8 cellular contexts compared by ENCODE assay signal in genomic region chrX:47560179-47560830, GRCh38. TPM values are rescaled to one million over a fixed set of nuclear protein-coding genes. Genes with fewer than 3 reads are reported as not detected.
DNase-seq lines count a peak whose midpoint lies in the region; ATAC-seq, FAIRE-seq and TF ChIP-seq lines count a peak whose summit lies in the region.

No MANE protein-coding gene starts in this region.

- H3K27ac Mint-ChIP-seq in astrocyte (ENCODE audit: unreplicated experiment), result peak overlapping the region; percentile 94

- peaks cover 0 to 28% (median 3%) of the 10 kb centered on the region in 9 donors for H3K36me3 ChIP-seq in heart right ventricle
- no peaks in the 10 kb centered on the region for H3K36me3 ChIP-seq in astrocyte (ENCODE audit: insufficient read depth, low read length)
- H3K36me3 ChIP-seq in lower lobe of right lung, result peaks cover 25% of the 10 kb centered on the region
- peaks cover 2% of the 10 kb centered on the region for H3K36me3 ChIP-seq in urinary bladder (ENCODE audit: insufficient read depth)

- 13 to 14% methylated on average over 13 of the region's 13 CpGs for WGBS in heart right ventricle, 2 donors
- WGBS in urinary bladder, result 12% methylated on average over 13 of the region's 13 CpGs

- DNase-seq in heart right ventricle (no peak), Right ventricle myocardium superior (no peak), astrocyte (ENCODE audit: low read depth) (no peak), lower lobe of right lung (no peak), GF-D8 (lab: John Stamatoyannopoulos, UW) (no peak), NCI-H82 treated with DMSO at 0.1 percent for 48 hours (lab: John Stamatoyannopoulos, UW; ENCODE audit: unreplicated experiment) (no peak)
- DNase-seq in activated CD4-positive, alpha-beta T cell treated with anti-CD3 and anti-CD28 coated beads, Interleukin-2, amount 50 U/mL, for 48 hours, result no peak

- no peaks in the 10 kb centered on the region for H3K36me3 Mint-ChIP-seq in astrocyte (ENCODE audit: low read depth, unreplicated experiment)

- peaks cover 3% of the 10 kb centered on the region for H3K4me1 Mint-ChIP-seq in astrocyte (ENCODE audit: low read depth, unreplicated experiment)

- H3K27ac ChIP-seq in heart right ventricle (peak overlapping the region; percentile 55 to 99 (median 96)), astrocyte (ENCODE audit: low read depth, low read length) (peak overlapping the region; percentile 98), lower lobe of right lung (peak overlapping the region; percentile 92), urinary bladder (ENCODE audit: low read depth) (peak overlapping the region; percentile 82)

- FAIRE-seq in astrocyte (lab: Jason Lieb, UNC), result peak; percentile 83

- peaks cover 22% of the 10 kb centered on the region for H4K20me1 ChIP-seq in astrocyte (ENCODE audit: insufficient read depth, low read length)

- peak overlapping the region; percentile 73 for H2AFZ ChIP-seq in astrocyte (ENCODE audit: low read depth, low read length)

- TF ChIP-seq CTCF in heart right ventricle (IDR thresholded peaks at IDR 0.05), result no peak
- no peak for TF ChIP-seq CTCF in astrocyte (IDR thresholded peaks at IDR 0.05; ENCODE audit: insufficient read depth, low read depth, low read length)
- TF ChIP-seq CTCF in lower lobe of right lung (IDR thresholded peaks at IDR 0.05), result no peak

- no peaks in the 10 kb centered on the region for H3K9me3 Mint-ChIP-seq in astrocyte (ENCODE audit: unreplicated experiment)

- peaks cover 34% of the 10 kb centered on the region for H3K79me2 ChIP-seq in astrocyte (ENCODE audit: insufficient read depth, low read length)

- peak overlapping the region; percentile 91 for H3K4me3 Mint-ChIP-seq in astrocyte (ENCODE audit: unreplicated experiment)

- H3K4me1 ChIP-seq in heart right ventricle (peaks cover 0 to 45% (median 10%) of the 10 kb centered on the region in 9 donors), astrocyte (ENCODE audit: insufficient read depth, low read length) (peaks cover 16% of the 10 kb centered on the region), lower lobe of right lung (peaks cover 15% of the 10 kb centered on the region), urinary bladder (ENCODE audit: insufficient read depth) (no peaks in the 10 kb centered on the region)

- H3K9me3 ChIP-seq in heart right ventricle (no peaks in the 10 kb centered on the region), astrocyte (ENCODE audit: insufficient read depth, low read depth, low read length) (no peaks in the 10 kb centered on the region), lower lobe of right lung (no peaks in the 10 kb centered on the region)

- H3K4me3 ChIP-seq in heart right ventricle, result peak overlapping the region in 9 of 10 donors; percentile 52 to 77 (median 68)
- peak overlapping the region; percentile 86 for H3K4me3 ChIP-seq in astrocyte (ENCODE audit: insufficient read depth, low read depth, low read length)
- peak overlapping the region; percentile 70 for H3K4me3 ChIP-seq in lower lobe of right lung
- H3K4me3 ChIP-seq in urinary bladder (ENCODE audit: low read depth, low read length), result peak overlapping the region; percentile 14

- ATAC-seq in heart right ventricle (no peak), Right ventricle myocardium superior (ENCODE audit: poor library complexity) (no peak), lower lobe of right lung (no peak)

- intact Hi-C loops in heart right ventricle (cut with DNase I), result loop anchor here in 8 of 10 donors (2.0 to 10.0 kb wide), 7 partner anchors 20 to 464 kb away; partner anchors contain the start of gene ELK1 (in 1 of the 8)
- intact Hi-C loops in Right ventricle myocardium superior (cut with DNase I), result loop anchor here (5.0 kb wide), 1 partner anchor 82 kb away; no protein-coding TSS in a partner anchor
- intact Hi-C loops in lower lobe of right lung (cut with DNase I), result no loop called here

- H3K27me3 ChIP-seq in heart right ventricle (no peaks in the 10 kb centered on the region), astrocyte (ENCODE audit: insufficient read depth, low read length) (no peaks in the 10 kb centered on the region), lower lobe of right lung (ENCODE audit: low read depth) (no peaks in the 10 kb centered on the region)

- H3K27me3 Mint-ChIP-seq in astrocyte (ENCODE audit: low read depth, unreplicated experiment), result no peaks in the 10 kb centered on the region

- H3K4me2 ChIP-seq in astrocyte (ENCODE audit: low read length), result peak overlapping the region; percentile 96

- peak overlapping the region; percentile 95 for H3K9ac ChIP-seq in astrocyte (ENCODE audit: low read length)

RNA-seq across cellular contexts. Expression of gene ARAF, which starts 0.7 kb away (rescaled TPM):
- total RNA-seq in heart right ventricle (10 to 100 TPM; 73.0 to 93.1 (median 79.8) TPM), Right ventricle myocardium superior (65.7 TPM), astrocyte (44.0 and 48.7 TPM in 2 replicates), lower lobe of right lung (90.1 TPM), urinary bladder (12.3 TPM)
- polyA plus RNA-seq in heart right ventricle (10 to 100 TPM; 45.2 to 57.0 TPM), urinary bladder (45.4 TPM)

RNA-seq across cellular contexts. Expression of gene TIMP1, which starts 21.9 kb away (rescaled TPM):
- total RNA-seq in heart right ventricle, result 100 to 1,000 TPM in 2 of 10 donors, 10 to 100 TPM in 8; 32.8 to 534 (median 68.8) TPM
- polyA plus RNA-seq in heart right ventricle, result 100 to 1,000 TPM; 240 to 826 TPM
- total RNA-seq in Right ventricle myocardium superior, result 62.7 TPM
- total RNA-seq in astrocyte, result 479 and 678 TPM in 2 replicates
- total RNA-seq in lower lobe of right lung, result 189 TPM
- 77.2 TPM for total RNA-seq in urinary bladder
- 555 TPM for polyA plus RNA-seq in urinary bladder

RNA-seq across cellular contexts. Expression of gene SYN1, which starts 59.4 kb away (rescaled TPM):
- 10 to 100 TPM; 10.4 to 16.3 (median 13.8) TPM for total RNA-seq in heart right ventricle
- polyA plus RNA-seq in heart right ventricle, result 10 to 100 TPM in 1 of 2 donors, 1 to 10 TPM in 1; 7.0 to 11.1 TPM
- total RNA-seq in Right ventricle myocardium superior, result 10.9 TPM
- total RNA-seq in astrocyte, result 1.6 and 2.2 TPM in 2 replicates
- total RNA-seq in lower lobe of right lung, result 0.44 TPM
- total RNA-seq in urinary bladder, result 0.63 TPM
- polyA plus RNA-seq in urinary bladder, result 2.0 TPM

Comparison
In these comparisons a context has a peak if more than half of its experiments do, and no peak if none do; other contexts are left out.
1. H3K4me3 ChIP-seq: peak in every context shown above with its lines; median percentile 86 in astrocyte; 70 in lower lobe of right lung; 68 in heart right ventricle; 14 in urinary bladder.